Comparison of ENCODE assay signal across 1 cellular context in the genomic region with DNA sequence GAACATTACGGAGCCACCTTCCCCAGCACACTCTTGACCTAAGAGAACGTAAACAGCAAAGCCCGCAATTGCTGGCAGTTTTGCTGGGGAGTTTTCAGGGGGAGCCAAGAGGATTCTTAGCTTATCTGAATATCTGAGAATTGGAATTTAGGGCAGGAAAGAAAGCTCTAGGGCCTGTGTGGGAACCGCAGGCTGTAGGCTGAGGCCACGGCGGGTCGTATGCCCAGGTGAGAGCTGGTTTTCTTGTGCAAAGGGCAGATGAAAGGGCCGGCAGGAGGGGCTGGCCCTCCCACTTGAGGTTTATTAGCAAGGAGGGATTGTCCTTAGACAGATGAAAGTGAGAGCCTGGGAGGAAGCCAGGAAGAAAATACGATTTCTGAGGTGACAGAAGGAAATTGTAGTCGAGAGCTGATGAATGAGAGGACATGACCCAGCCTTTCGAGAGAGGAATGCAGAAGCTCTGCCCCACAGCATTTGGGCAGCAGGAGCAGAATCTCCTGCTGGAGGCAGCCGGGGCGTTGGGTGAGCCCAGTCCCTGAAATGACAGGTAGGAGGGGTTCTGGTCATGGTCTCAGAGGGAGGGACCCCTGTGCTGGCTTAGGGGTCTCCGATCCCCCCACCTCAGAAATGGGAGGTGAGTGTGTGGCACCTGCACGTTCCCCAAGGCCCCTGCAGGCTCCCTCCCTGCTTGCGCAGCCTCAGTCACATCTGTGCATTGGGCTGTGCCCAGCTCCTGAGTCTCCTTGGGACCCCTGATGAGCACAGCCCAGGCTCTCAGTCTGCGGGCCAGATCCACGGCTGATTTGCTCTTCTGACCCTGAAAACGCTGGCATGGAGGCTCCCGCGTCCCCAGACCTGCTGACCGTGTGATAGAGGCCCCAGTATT.
TF ChIP-seq lines count a peak whose summit lies in the region.

No MANE protein-coding gene starts in this region.

TF ChIP-seq in IMR-90, 13 proteins besides CTCF, POLR2A, EP300 and RAD21 (continued from another document):
- TF ChIP-seq, protein P1, sequence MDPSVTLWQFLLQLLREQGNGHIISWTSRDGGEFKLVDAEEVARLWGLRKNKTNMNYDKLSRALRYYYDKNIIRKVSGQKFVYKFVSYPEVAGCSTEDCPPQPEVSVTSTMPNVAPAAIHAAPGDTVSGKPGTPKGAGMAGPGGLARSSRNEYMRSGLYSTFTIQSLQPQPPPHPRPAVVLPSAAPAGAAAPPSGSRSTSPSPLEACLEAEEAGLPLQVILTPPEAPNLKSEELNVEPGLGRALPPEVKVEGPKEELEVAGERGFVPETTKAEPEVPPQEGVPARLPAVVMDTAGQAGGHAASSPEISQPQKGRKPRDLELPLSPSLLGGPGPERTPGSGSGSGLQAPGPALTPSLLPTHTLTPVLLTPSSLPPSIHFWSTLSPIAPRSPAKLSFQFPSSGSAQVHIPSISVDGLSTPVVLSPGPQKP (IDR thresholded peaks at IDR 0.05; ENCODE audit: borderline replicate concordance, low read depth, low read length): no peak
- TF ChIP-seq MAFK (IDR thresholded peaks at IDR 0.05; ENCODE audit: low read depth, low read length): no peak
- TF ChIP-seq CEBPB (IDR thresholded peaks at IDR 0.05; ENCODE audit: low read depth, low read length): no peak
